In the genomic region with DNA sequence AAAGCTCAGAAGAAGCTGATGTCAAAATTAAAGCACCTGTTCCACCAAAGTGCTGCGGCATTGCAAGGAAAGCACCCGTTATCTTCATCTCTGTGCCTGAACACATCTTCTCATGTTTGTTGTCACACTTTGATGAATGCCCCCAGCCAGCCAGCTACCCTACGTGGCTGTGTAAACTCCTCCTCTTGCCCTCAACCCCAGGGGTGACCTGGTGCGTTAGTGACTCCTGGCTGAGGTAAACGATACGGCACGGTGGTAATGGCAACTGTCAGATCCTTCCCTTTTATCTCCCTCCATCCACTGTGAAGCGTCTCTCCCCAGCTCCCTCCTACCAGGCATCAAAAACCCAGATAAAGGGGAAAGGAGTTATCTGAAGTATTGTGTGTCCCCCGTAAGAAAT, we compare ENCODE assay signal across 30 cellular contexts.
"Had no signal": no experiment of that assay in that cellular context is flagged by ENCODE, and none has a peak within 500 bp of the region (broad histone marks: within the 10 kb centered on the region; RNA-seq: fewer than 3 reads in every experiment).

No MANE protein-coding gene starts in this region.

- H3K27ac ChIP-seq: brain microvascular endothelial cell, coronary artery, dorsolateral prefrontal cortex, gastroesophageal sphincter, sigmoid colon, thoracic aorta, uterus had no signal

- H3K4me1 Mint-ChIP-seq: activated T-helper 17 cell treated with anti-CD3 and anti-CD28 coated beads, Interleukin-2, amount 50 U/mL, for 72 hours; memory B cell; naive thymus-derived CD8-positive, alpha-beta T cell; stimulated activated effector memory CD8-positive, alpha-beta T cell treated with anti-CD3 and anti-CD28 coated beads, Interleukin-12 subunit alpha, Interleukin-12 subunit beta, amount 100 ng/mL, for 72 hours; T-cell had no signal

- H3K36me3 ChIP-seq: brain microvascular endothelial cell, gastroesophageal sphincter, sigmoid colon, thoracic aorta, uterus had no signal

- H3K9me3 ChIP-seq: sigmoid colon, thoracic aorta, uterus had no signal

- DNase-seq: activated CD4-positive, alpha-beta T cell treated with anti-CD3 and anti-CD28 coated beads for 48 hours; activated CD4-positive, alpha-beta T cell treated with anti-CD3 and anti-CD28 coated beads, Interleukin-2, amount 50 U/mL, for 48 hours; activated CD8-positive, alpha-beta memory T cell treated with anti-CD3 and anti-CD28 coated beads for 24 hours; activated gamma-delta T cell treated with Interleukin-2 at 50 U/mL for 16 hours; activated naive CD4-positive, alpha-beta T cell treated with anti-CD3 and anti-CD28 coated beads, Interleukin-2, amount 50 U/mL, for 16 hours; activated T-cell treated with anti-CD3 and anti-CD28 coated beads, Interleukin-2, amount 50 U/mL, for 1 hour; amniotic stem cell; brain microvascular endothelial cell; dorsolateral prefrontal cortex; effector memory CD8-positive, alpha-beta T cell; hippocampal formation; left ventricle myocardium superior; naive thymus-derived CD8-positive, alpha-beta T cell; sigmoid colon; small intestine; stimulated activated CD4-positive, alpha-beta T cell treated with anti-CD3 and anti-CD28 coated beads, Interleukin-4, amount 100 ng/mL, for 24 hours; T-cell; uterus had no signal

- H3K4me3 Mint-ChIP-seq: activated T-helper 17 cell treated with anti-CD3 and anti-CD28 coated beads, Interleukin-2, amount 50 U/mL, for 72 hours; effector memory CD8-positive, alpha-beta T cell; memory B cell; naive thymus-derived CD8-positive, alpha-beta T cell; stimulated activated effector memory CD8-positive, alpha-beta T cell treated with anti-CD3 and anti-CD28 coated beads, Interleukin-12 subunit alpha, Interleukin-12 subunit beta, amount 100 ng/mL, for 72 hours; stimulated activated naive CD8-positive, alpha-beta T cell treated with anti-CD3 and anti-CD28 coated beads, Interleukin-15, Interleukin-2, amounts not matched to agents 100 ng/mL and 50 ng/mL, for 24 hours; T-cell; type B pancreatic cell had no signal

- H3K36me3 Mint-ChIP-seq: memory B cell; stimulated activated effector memory CD8-positive, alpha-beta T cell treated with anti-CD3 and anti-CD28 coated beads, Interleukin-12 subunit alpha, Interleukin-12 subunit beta, amount 100 ng/mL, for 72 hours; T-cell; type B pancreatic cell had no signal

- H3K9me3 Mint-ChIP-seq: type B pancreatic cell had no signal

- H3K27ac Mint-ChIP-seq: activated T-helper 17 cell treated with anti-CD3 and anti-CD28 coated beads, Interleukin-2, amount 50 U/mL, for 72 hours; effector memory CD8-positive, alpha-beta T cell; memory B cell; naive thymus-derived CD8-positive, alpha-beta T cell; stimulated activated effector memory CD8-positive, alpha-beta T cell treated with anti-CD3 and anti-CD28 coated beads, Interleukin-12 subunit alpha, Interleukin-12 subunit beta, amount 100 ng/mL, for 72 hours; stimulated activated naive CD8-positive, alpha-beta T cell treated with anti-CD3 and anti-CD28 coated beads, Interleukin-15, Interleukin-2, amounts not matched to agents 100 ng/mL and 50 ng/mL, for 24 hours; T-cell; type B pancreatic cell had no signal

- H3K4me1 ChIP-seq: gastroesophageal sphincter, sigmoid colon, uterus had no signal

- H3K4me3 ChIP-seq: coronary artery, dorsolateral prefrontal cortex, gastroesophageal sphincter, sigmoid colon, thoracic aorta, uterus had no signal

- FAIRE-seq: astrocyte, endothelial cell of umbilical vein, islet of Langerhans, small intestine had no signal

- ATAC-seq: activated CD4-positive, CD25-positive, alpha-beta regulatory T cell treated with anti-CD3 and anti-CD28 coated beads, Interleukin-2, amount 50 U/mL, for 24 hours; activated T-helper 17 cell treated with anti-CD3 and anti-CD28 coated beads, Interleukin-2, amount 50 U/mL, for 72 hours; effector memory CD8-positive, alpha-beta T cell; gastroesophageal sphincter; left ventricle myocardium superior; naive thymus-derived CD8-positive, alpha-beta T cell; stimulated activated effector memory CD8-positive, alpha-beta T cell treated with anti-CD3 and anti-CD28 coated beads, Interleukin-12 subunit alpha, Interleukin-12 subunit beta, amount 100 ng/mL, for 72 hours; T-cell had no signal

- H3K27me3 ChIP-seq: brain microvascular endothelial cell, sigmoid colon, uterus had no signal
